Comparison of ENCODE assay signal across 8 cellular contexts in genomic region chr17:7351665-7352558, GRCh38. TPM values are rescaled to one million over a fixed set of nuclear protein-coding genes. Genes with fewer than 3 reads are reported as not detected.
DNase-seq lines count a peak whose midpoint lies in the region; ATAC-seq and TF ChIP-seq lines count a peak whose summit lies in the region.

Gene KCTD11 (plus strand): TSS chr17:7352162.

- TF ChIP-seq CTCF in AG10803 (conservative IDR thresholded peaks at IDR 0.05; ENCODE audit: low read length) (peak; percentile 64), foreskin fibroblast (IDR thresholded peaks at IDR 0.05; ENCODE audit: low read depth, low read length) (peak; percentile 57), neural crest cell (conservative IDR thresholded peaks at IDR 0.05) (peak; percentile 65)

- ATAC-seq in GM19043 (IDR thresholded peaks at IDR 0.05; ENCODE audit: low read depth, unreplicated experiment): peak; percentile 49
- ATAC-seq in HG03354 (IDR thresholded peaks at IDR 0.05; ENCODE audit: poor library complexity, severe bottlenecking, unreplicated experiment): peak; percentile 66

- H3K9me3 Mint-ChIP-seq in neural crest cell: no peaks in the 10 kb centered on the region

- H3K4me3 Mint-ChIP-seq in neural crest cell: peak within 1 kb of the TSS; percentile 85

- peak; percentile 92 for DNase-seq in AG10803 (ENCODE audit: low read depth)
- peak; percentile 90 for DNase-seq in RPMI7951 (ENCODE audit: low read depth)
- peak; percentile 77 for DNase-seq in activated gamma-delta T cell treated with Interleukin-2 at 50 U/mL for 16 hours
- peak; percentile 91 to 96 for DNase-seq in foreskin fibroblast
- DNase-seq in neural crest cell (ENCODE audit: low read depth, low spot score): peak; percentile 69
- peak; percentile 75 for DNase-seq in superior temporal gyrus (ENCODE audit: extremely low spot score)

- H3K27me3 Mint-ChIP-seq in neural crest cell (ENCODE audit: low read depth): no peaks in the 10 kb centered on the region

- peak within 1 kb of the TSS; percentile 71 for H3K27ac Mint-ChIP-seq in neural crest cell (ENCODE audit: unreplicated experiment)

- no peaks in the 10 kb centered on the region for H3K36me3 Mint-ChIP-seq in neural crest cell (ENCODE audit: low read depth)

- H3K4me1 Mint-ChIP-seq in neural crest cell: peaks cover 40% of the 10 kb centered on the region

- H3K4me3 ChIP-seq in AG10803 (ENCODE audit: low read length) (peak within 1 kb of the TSS; percentile 97), foreskin fibroblast (ENCODE audit: low read depth in 1 of 2, low read length in 2 of 2) (peak within 1 kb of the TSS; percentile 81 to 93)

RNA-seq across cellular contexts. Expression of gene KCTD11, which starts in this region (rescaled TPM):
- 3.4 and 5.1 TPM in 2 replicates for total RNA-seq in RPMI7951 (2014; rRNA removed; shearing (Covaris generic))
- 7.9 and 8.0 TPM in 2 replicates for total RNA-seq in neural crest cell

Comparison
In these comparisons a context has a peak if more than half of its experiments do, and no peak if none do; other contexts are left out.
1. Peak in every context shown above with its lines: DNase-seq, ATAC-seq and H3K4me3 ChIP-seq.